Comparison of ENCODE assay signal across 30 cellular contexts in the genomic region with DNA sequence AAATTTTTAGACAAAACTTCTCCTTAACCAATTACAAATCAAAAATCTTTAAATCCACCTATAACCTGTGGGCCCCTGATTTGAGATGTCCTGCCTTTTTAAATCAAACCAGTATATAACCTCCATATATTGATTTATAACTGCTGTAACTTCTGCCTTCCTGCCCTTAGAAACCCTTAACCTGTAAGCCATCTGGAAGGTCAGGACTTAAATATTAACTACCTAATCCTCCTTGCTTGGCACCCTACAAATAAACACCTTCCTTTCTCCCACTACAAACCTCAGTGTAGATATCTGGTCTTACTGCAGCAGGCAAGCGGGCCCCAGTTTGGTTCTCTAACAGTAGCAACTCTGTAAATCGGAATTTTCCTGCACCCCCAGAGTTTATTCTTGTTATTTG.
"Had no signal": no experiment of that assay in that cellular context is flagged by ENCODE, and none has a peak within 500 bp of the region (broad histone marks: within the 10 kb centered on the region; RNA-seq: fewer than 3 reads in every experiment).

No MANE protein-coding gene starts in this region.

- H3K36me3 ChIP-seq: prostate gland had no signal

- ATAC-seq: activated T-helper 17 cell treated with anti-CD3 and anti-CD28 coated beads, Interleukin-2, amount 50 U/mL, for 72 hours; gastrocnemius medialis; stimulated activated memory B cell treated with anti-CD40 and anti-IgM and Interleukin-4, amounts not matched to agents 10 μg/mL and 1 μg/mL and 100 μg/mL, for 72 hours; upper lobe of right lung had no signal

- H3K4me3 ChIP-seq: gastrocnemius medialis, prostate gland, sigmoid colon, smooth muscle cell, stomach, thyroid gland, upper lobe of right lung had no signal

- H3K4me1 Mint-ChIP-seq: activated T-helper 17 cell treated with anti-CD3 and anti-CD28 coated beads, Interleukin-2, amount 50 U/mL, for 72 hours; nephron; stimulated activated memory B cell treated with anti-CD40 and anti-IgM and Interleukin-4, amounts not matched to agents 10 μg/mL and 1 μg/mL and 100 μg/mL, for 72 hours had no signal

- DNase-seq: activated CD4-positive, alpha-beta memory T cell treated with anti-CD3 and anti-CD28 coated beads, Interleukin-2, amount 10 ng/mL, durations not matched to agents 7 days and 5 days; activated CD4-positive, alpha-beta T cell treated with anti-CD3 and anti-CD28 coated beads, Interleukin-2, amount 10 ng/mL, durations not matched to agents 24 days and 14 days; activated CD4-positive, CD25-positive, alpha-beta regulatory T cell treated with anti-CD3 and anti-CD28 coated beads, Interleukin-2, amount 50 U/mL, for 72 hours; activated CD8-positive, alpha-beta memory T cell treated with anti-CD3 and anti-CD28 coated beads, Interleukin-2, amount 50 U/mL, for 48 hours; activated gamma-delta T cell treated with Interleukin-2 at 50 U/mL for 16 hours; activated naive CD4-positive, alpha-beta T cell treated with anti-CD3 and anti-CD28 coated beads, Interleukin-2, amount 50 U/mL, for 16 hours; activated T-cell treated with anti-CD3 and anti-CD28 coated beads, Interleukin-2, amount 50 U/mL, for 24 hours; anterior cingulate cortex; dermis blood vessel endothelial cell; effector CD8-positive, alpha-beta T cell; gastrocnemius medialis; glutamatergic neuron; islet precursor cell; midbrain; retina; sigmoid colon; stimulated activated CD4-positive, alpha-beta T cell treated with anti-CD3 and anti-CD28 coated beads, Interleukin-1b, Interleukin-23, amount 100 ng/mL, for 48 hours; stimulated activated CD4-positive, alpha-beta T cell treated with anti-CD3 and anti-CD28 coated beads, Interleukin-4, amount 100 ng/mL, for 4 hours; stimulated activated CD8-positive, alpha-beta memory T cell treated with anti-CD3 and anti-CD28 coated beads, Interleukin-4, amount 100 ng/mL, for 48 hours; stomach; T-helper 9 cell; thyroid gland; upper lobe of right lung had no signal

- H3K27me3 ChIP-seq: gastrocnemius medialis, sigmoid colon, stomach, thyroid gland, upper lobe of right lung had no signal

- H3K27ac ChIP-seq: gastrocnemius medialis, sigmoid colon, stomach, thyroid gland, upper lobe of right lung had no signal

- H3K27ac Mint-ChIP-seq: activated CD4-positive, alpha-beta memory T cell treated with anti-CD3 and anti-CD28 coated beads, Interleukin-2, amount 10 ng/mL, durations not matched to agents 7 days and 5 days; activated CD4-positive, alpha-beta T cell treated with anti-CD3 and anti-CD28 coated beads, Interleukin-2, amount 10 ng/mL, durations not matched to agents 24 days and 14 days; activated T-cell treated with anti-CD3 and anti-CD28 coated beads, Interleukin-2, amount 50 U/mL, for 24 hours; activated T-helper 17 cell treated with anti-CD3 and anti-CD28 coated beads, Interleukin-2, amount 50 U/mL, for 72 hours; stimulated activated memory B cell treated with anti-CD40 and anti-IgM and Interleukin-4, amounts not matched to agents 10 μg/mL and 1 μg/mL and 100 μg/mL, for 72 hours had no signal

- H3K27me3 Mint-ChIP-seq: activated CD4-positive, alpha-beta memory T cell treated with anti-CD3 and anti-CD28 coated beads, Interleukin-2, amount 10 ng/mL, durations not matched to agents 7 days and 5 days; activated CD4-positive, alpha-beta T cell treated with anti-CD3 and anti-CD28 coated beads, Interleukin-2, amount 10 ng/mL, durations not matched to agents 24 days and 14 days; activated T-cell treated with anti-CD3 and anti-CD28 coated beads, Interleukin-2, amount 50 U/mL, for 24 hours; activated T-helper 17 cell treated with anti-CD3 and anti-CD28 coated beads, Interleukin-2, amount 50 U/mL, for 72 hours; stimulated activated memory B cell treated with anti-CD40 and anti-IgM and Interleukin-4, amounts not matched to agents 10 μg/mL and 1 μg/mL and 100 μg/mL, for 72 hours had no signal

- H3K4me3 Mint-ChIP-seq: activated CD4-positive, alpha-beta memory T cell treated with anti-CD3 and anti-CD28 coated beads, Interleukin-2, amount 10 ng/mL, durations not matched to agents 7 days and 5 days; activated CD4-positive, alpha-beta T cell treated with anti-CD3 and anti-CD28 coated beads, Interleukin-2, amount 10 ng/mL, durations not matched to agents 24 days and 14 days; activated T-cell treated with anti-CD3 and anti-CD28 coated beads, Interleukin-2, amount 50 U/mL, for 24 hours; activated T-helper 17 cell treated with anti-CD3 and anti-CD28 coated beads, Interleukin-2, amount 50 U/mL, for 72 hours; nephron; stimulated activated memory B cell treated with anti-CD40 and anti-IgM and Interleukin-4, amounts not matched to agents 10 μg/mL and 1 μg/mL and 100 μg/mL, for 72 hours had no signal

- H3K9me3 Mint-ChIP-seq: activated T-helper 17 cell treated with anti-CD3 and anti-CD28 coated beads, Interleukin-2, amount 50 U/mL, for 72 hours had no signal

- H3K4me1 ChIP-seq: gastrocnemius medialis, prostate gland, sigmoid colon, upper lobe of right lung had no signal

- FAIRE-seq: colon, TTC549 had no signal

- H3K9me3 ChIP-seq: gastrocnemius medialis, prostate gland, thyroid gland, upper lobe of right lung had no signal
